1 cellular context compared by ENCODE assay signal in the genomic region with DNA sequence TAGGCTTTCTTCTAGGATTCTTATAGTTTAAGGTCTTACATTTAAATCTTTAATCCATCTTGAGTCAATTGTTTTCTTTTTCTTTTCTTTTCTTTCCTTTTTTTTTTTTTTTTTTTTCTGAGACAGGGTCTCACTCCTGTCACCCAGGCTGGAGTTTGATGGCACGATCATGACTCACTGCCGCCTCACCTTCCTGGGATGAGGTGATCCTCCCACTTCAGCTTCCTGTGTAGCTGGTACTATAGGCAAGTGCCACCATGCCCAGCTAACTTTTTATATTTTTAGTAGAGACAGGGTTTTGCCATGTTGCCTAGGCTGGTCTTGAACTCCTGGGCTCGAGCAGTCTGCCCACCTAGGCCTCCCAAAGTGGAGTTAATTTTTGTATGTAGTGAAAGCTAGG. TPM values are rescaled to one million over a fixed set of nuclear protein-coding genes. Genes with fewer than 3 reads are reported as not detected.
"Had no signal": no experiment of that assay in that cellular context is flagged by ENCODE, and none has a peak within 500 bp of the region (broad histone marks: within the 10 kb centered on the region; RNA-seq: fewer than 3 reads in every experiment).

No MANE protein-coding gene starts in this region.

RNA-seq across cellular contexts. Expression of a gene that starts 49.0 kb away (rescaled TPM):
- polyA plus RNA-seq: naive thymus-derived CD4-positive, alpha-beta T cell had no signal
